Comparison of ENCODE assay signal across 26 cellular contexts in genomic region chr15:81493246-81493645, GRCh38.
DNase-seq lines count a peak whose midpoint lies in the region; ATAC-seq, FAIRE-seq and TF ChIP-seq lines count a peak whose summit lies in the region.
"Had no signal": no experiment of that assay in that cellular context is flagged by ENCODE, and none has a peak within 500 bp of the region (broad histone marks: within the 10 kb centered on the region; RNA-seq: fewer than 3 reads in every experiment).

No MANE protein-coding gene starts in this region.

- peaks cover 0 to 22% of the 10 kb centered on the region in 2 experiments; a peak in 2 of 5 replicates for H3K27me3 ChIP-seq in K562 (ENCODE audit: control insufficient read depth in 2 of 2, insufficient read depth in 2 of 2, low read length in 2 of 2)
- H3K27me3 ChIP-seq: BE2C had no signal

- 0% methylated on average over 3 of the region's 3 CpGs for WGBS in K562 (ENCODE audit: insufficient coverage, low coverage, missing lambda C conversion rate)

- H3K4me3 ChIP-seq in K562: no peak overlapping the region
- H3K4me3 ChIP-seq: BLaER1 had no signal

- peak; percentile 37 for DNase-seq in NCI-H1694 treated with DMSO at 0.1 percent for 48 hours (lab: John Stamatoyannopoulos, UW)
- no peak for DNase-seq in NCI-H1694 (lab: John Stamatoyannopoulos, UW)
- DNase-seq in K562 (ENCODE audit: extremely low read depth in 1 of 4, low spot score in 3 of 4): no peak
- DNase-seq in stimulated activated effector memory CD8-positive, alpha-beta T cell treated with anti-CD3 and anti-CD28 coated beads, Interleukin-12 subunit alpha, Interleukin-12 subunit beta, amount 100 ng/mL, for 72 hours (ENCODE audit: low spot score in 2 of 2): no peak
- no peak for DNase-seq in stimulated activated CD4-positive, alpha-beta T cell treated with anti-CD3 and anti-CD28 coated beads, Interleukin-4, amount 100 ng/mL, for 1 hour
- DNase-seq: 8988T; ACHN; BE2C; C1 segment of cervical spinal cord; CD4-positive, alpha-beta memory T cell; CD4-positive, CD25-positive, alpha-beta regulatory T cell; CD8-positive, alpha-beta memory T cell; DMS 273 treated with DMSO at 0.1 percent for 48 hours; DMS153; DMS53; DMS79; DND-41; EL; GDM1 had no signal

- H3K9me3 Mint-ChIP-seq in nephron: peaks cover 4% of the 10 kb centered on the region
- no peaks in the 10 kb centered on the region for H3K9me3 Mint-ChIP-seq in stimulated activated effector memory CD8-positive, alpha-beta T cell treated with anti-CD3 and anti-CD28 coated beads, Interleukin-12 subunit alpha, Interleukin-12 subunit beta, amount 100 ng/mL, for 72 hours
- H3K9me3 Mint-ChIP-seq: CD8-positive, alpha-beta memory T cell had no signal

- no peak for TF ChIP-seq EP300 in K562 (IDR thresholded peaks at IDR 0.05; ENCODE audit: low read length)

- no peaks in the 10 kb centered on the region for H3K79me2 ChIP-seq in K562 (ENCODE audit: control insufficient read depth, insufficient read depth, low read length)

- H3K9ac ChIP-seq in K562 (ENCODE audit: insufficient read depth in 1 of 2, low read depth in 2 of 2, low read length in 2 of 2): no peak overlapping the region
- H3K9ac ChIP-seq: BLaER1 had no signal

- H3K9me3 ChIP-seq in K562 (replicated peaks; ENCODE audit: control insufficient read depth, insufficient read depth, low read depth, low read length): no peaks in the 10 kb centered on the region
- H3K9me3 ChIP-seq: BE2C, BLaER1 had no signal

- peak overlapping the region in 2 of 3 experiments; percentile 55 to 92 for H3K27ac Mint-ChIP-seq in nephron
- no peak overlapping the region for H3K27ac Mint-ChIP-seq in stimulated activated effector memory CD8-positive, alpha-beta T cell treated with anti-CD3 and anti-CD28 coated beads, Interleukin-12 subunit alpha, Interleukin-12 subunit beta, amount 100 ng/mL, for 72 hours
- H3K27ac Mint-ChIP-seq: CD14-positive monocyte; CD4-positive, alpha-beta memory T cell; CD4-positive, CD25-positive, alpha-beta regulatory T cell; CD8-positive, alpha-beta memory T cell had no signal

- no peaks in the 10 kb centered on the region for H3K36me3 Mint-ChIP-seq in nephron (ENCODE audit: low read depth)
- no peaks in the 10 kb centered on the region for H3K36me3 Mint-ChIP-seq in stimulated activated effector memory CD8-positive, alpha-beta T cell treated with anti-CD3 and anti-CD28 coated beads, Interleukin-12 subunit alpha, Interleukin-12 subunit beta, amount 100 ng/mL, for 72 hours
- H3K36me3 Mint-ChIP-seq: CD14-positive monocyte; CD4-positive, alpha-beta memory T cell; CD4-positive, CD25-positive, alpha-beta regulatory T cell; CD8-positive, alpha-beta memory T cell had no signal

- H3K4me1 Mint-ChIP-seq in nephron: peaks cover 49% of the 10 kb centered on the region
- H3K4me1 Mint-ChIP-seq in stimulated activated effector memory CD8-positive, alpha-beta T cell treated with anti-CD3 and anti-CD28 coated beads, Interleukin-12 subunit alpha, Interleukin-12 subunit beta, amount 100 ng/mL, for 72 hours: no peaks in the 10 kb centered on the region
- H3K4me1 Mint-ChIP-seq: CD14-positive monocyte; CD4-positive, alpha-beta memory T cell; CD4-positive, CD25-positive, alpha-beta regulatory T cell; CD8-positive, alpha-beta memory T cell had no signal

- in situ Hi-C loops in K562 (cut with MboI): loop anchor here (10.0 to 25.0 kb wide), 2 partner anchors 442 to 619 kb away; no protein-coding TSS in a partner anchor

- no peak overlapping the region for H3K4me2 ChIP-seq in K562 (ENCODE audit: insufficient read depth, low read length)
- H3K4me2 ChIP-seq: BLaER1 had no signal

- BruUV-seq in K562 (replicated peaks; lab: Mats Ljungman, UMichigan): no TSS peak

- ATAC-seq in K562: no peak
- no peak for ATAC-seq in GM19351 (IDR thresholded peaks at IDR 0.05; ENCODE audit: unreplicated experiment)
- ATAC-seq in stimulated activated effector memory CD8-positive, alpha-beta T cell treated with anti-CD3 and anti-CD28 coated beads, Interleukin-12 subunit alpha, Interleukin-12 subunit beta, amount 100 ng/mL, for 72 hours: no peak

- no peaks in the 10 kb centered on the region for H3K36me3 ChIP-seq in K562 (ENCODE audit: control insufficient read depth, insufficient read depth, low read length)
- H3K36me3 ChIP-seq: BE2C, BLaER1 had no signal

- intact Hi-C loops in K562 (cut with micrococcal nuclease): no loop called here

- CTCF ChIA-PET in K562 (lab: Yijun Ruan, JAX; ENCODE audit: low intra/inter-chr PET ratio): no interaction called here

- no peaks in the 10 kb centered on the region for H3K27me3 Mint-ChIP-seq in nephron (ENCODE audit: low read depth)

- H3K4me3 Mint-ChIP-seq in nephron: no peak overlapping the region
- no peak overlapping the region for H3K4me3 Mint-ChIP-seq in stimulated activated effector memory CD8-positive, alpha-beta T cell treated with anti-CD3 and anti-CD28 coated beads, Interleukin-12 subunit alpha, Interleukin-12 subunit beta, amount 100 ng/mL, for 72 hours
- H3K4me3 Mint-ChIP-seq: CD14-positive monocyte; CD4-positive, alpha-beta memory T cell; CD4-positive, CD25-positive, alpha-beta regulatory T cell; CD8-positive, alpha-beta memory T cell had no signal

- no peak overlapping the region for H3K27ac ChIP-seq in K562 (ENCODE audit: extremely low read depth, low read depth, low read length)
- H3K27ac ChIP-seq: BLaER1 had no signal

- H3K9me1 ChIP-seq in K562 (ENCODE audit: control insufficient read depth, insufficient read depth, low read length): no peaks in the 10 kb centered on the region

- no peak for TF ChIP-seq POLR2A in K562 (conservative IDR thresholded peaks at IDR 0.05)

- TF ChIP-seq CTCF in K562 (IDR thresholded peaks at IDR 0.05 in 2 of 3, conservative IDR thresholded peaks at IDR 0.05 in 1 of 3; ENCODE audit: insufficient read depth in 2 of 3, low read depth in 1 of 3, low read length in 3 of 3) (no peak), nephron (IDR thresholded peaks at IDR 0.05; ENCODE audit: unreplicated experiment in 3 of 3) (no peak)

- FAIRE-seq in K562 (lab: Jason Lieb, UNC): no peak
- FAIRE-seq: A204.1, GM12891, GM19239 had no signal

- POLR2A ChIA-PET in K562 (lab: Yijun Ruan, JAX): no interaction called here

- H2AFZ ChIP-seq in K562 (ENCODE audit: low read depth, low read length): no peak overlapping the region

- no peaks in the 10 kb centered on the region for H3K4me1 ChIP-seq in K562 (replicated peaks in 1 of 2; ENCODE audit: control insufficient read depth in 2 of 2, insufficient read depth in 2 of 2, low read length in 2 of 2)
- H3K4me1 ChIP-seq: BE2C, BLaER1 had no signal

- H4K20me1 ChIP-seq in K562 (replicated peaks; ENCODE audit: control insufficient read depth, insufficient read depth, low read length): no peaks in the 10 kb centered on the region
- H4K20me1 ChIP-seq: BLaER1 had no signal

- no peak for TF ChIP-seq RAD21 in K562 (CRISPR knock-in tag; conservative IDR thresholded peaks at IDR 0.05 in 1 of 2, IDR thresholded peaks at IDR 0.05 in 1 of 2)
